1 cellular context compared by ENCODE assay signal in the genomic region with DNA sequence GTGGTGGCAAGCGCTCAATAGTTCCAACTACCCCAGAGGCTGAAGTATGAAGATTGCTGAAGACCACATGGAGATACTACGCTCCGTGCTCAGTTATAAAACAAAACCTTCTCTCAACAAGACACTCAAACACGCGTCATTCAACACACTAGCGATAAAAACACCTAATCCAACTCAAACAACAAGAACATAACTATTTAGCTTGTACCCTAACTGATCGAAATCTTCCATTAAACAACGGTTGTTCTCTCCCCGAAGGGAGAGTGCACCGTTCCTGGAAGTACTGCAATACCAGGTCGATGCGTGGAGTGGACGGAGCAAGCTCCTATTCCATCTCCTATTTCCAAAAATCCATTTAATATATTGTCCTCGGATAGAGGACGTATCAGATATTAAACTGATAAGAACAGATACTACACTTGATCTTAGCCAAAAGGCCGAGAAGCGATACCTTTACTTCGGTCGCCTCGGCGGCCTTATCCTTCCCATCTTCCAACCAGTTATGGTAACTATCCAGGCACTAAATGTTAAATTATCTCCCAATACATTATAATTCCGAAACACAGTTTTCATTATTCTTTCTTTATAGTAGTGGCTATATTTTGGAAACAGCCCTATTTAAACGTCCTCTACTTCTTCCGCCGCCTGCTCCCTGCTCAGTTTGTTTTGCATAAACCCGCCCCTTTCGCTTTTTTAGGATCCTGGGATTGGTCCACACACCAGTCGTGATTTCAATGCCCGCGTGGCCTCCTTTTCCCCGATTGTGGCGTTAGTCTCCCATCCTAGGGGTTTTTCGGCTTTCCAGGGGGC.
TF ChIP-seq lines count a peak whose summit lies in the region.

No MANE protein-coding gene starts in this region.

TF ChIP-seq in WTC11, 78 proteins besides CTCF, POLR2A, EP300 and RAD21 (continued from another document):
- TF ChIP-seq, protein P1, sequence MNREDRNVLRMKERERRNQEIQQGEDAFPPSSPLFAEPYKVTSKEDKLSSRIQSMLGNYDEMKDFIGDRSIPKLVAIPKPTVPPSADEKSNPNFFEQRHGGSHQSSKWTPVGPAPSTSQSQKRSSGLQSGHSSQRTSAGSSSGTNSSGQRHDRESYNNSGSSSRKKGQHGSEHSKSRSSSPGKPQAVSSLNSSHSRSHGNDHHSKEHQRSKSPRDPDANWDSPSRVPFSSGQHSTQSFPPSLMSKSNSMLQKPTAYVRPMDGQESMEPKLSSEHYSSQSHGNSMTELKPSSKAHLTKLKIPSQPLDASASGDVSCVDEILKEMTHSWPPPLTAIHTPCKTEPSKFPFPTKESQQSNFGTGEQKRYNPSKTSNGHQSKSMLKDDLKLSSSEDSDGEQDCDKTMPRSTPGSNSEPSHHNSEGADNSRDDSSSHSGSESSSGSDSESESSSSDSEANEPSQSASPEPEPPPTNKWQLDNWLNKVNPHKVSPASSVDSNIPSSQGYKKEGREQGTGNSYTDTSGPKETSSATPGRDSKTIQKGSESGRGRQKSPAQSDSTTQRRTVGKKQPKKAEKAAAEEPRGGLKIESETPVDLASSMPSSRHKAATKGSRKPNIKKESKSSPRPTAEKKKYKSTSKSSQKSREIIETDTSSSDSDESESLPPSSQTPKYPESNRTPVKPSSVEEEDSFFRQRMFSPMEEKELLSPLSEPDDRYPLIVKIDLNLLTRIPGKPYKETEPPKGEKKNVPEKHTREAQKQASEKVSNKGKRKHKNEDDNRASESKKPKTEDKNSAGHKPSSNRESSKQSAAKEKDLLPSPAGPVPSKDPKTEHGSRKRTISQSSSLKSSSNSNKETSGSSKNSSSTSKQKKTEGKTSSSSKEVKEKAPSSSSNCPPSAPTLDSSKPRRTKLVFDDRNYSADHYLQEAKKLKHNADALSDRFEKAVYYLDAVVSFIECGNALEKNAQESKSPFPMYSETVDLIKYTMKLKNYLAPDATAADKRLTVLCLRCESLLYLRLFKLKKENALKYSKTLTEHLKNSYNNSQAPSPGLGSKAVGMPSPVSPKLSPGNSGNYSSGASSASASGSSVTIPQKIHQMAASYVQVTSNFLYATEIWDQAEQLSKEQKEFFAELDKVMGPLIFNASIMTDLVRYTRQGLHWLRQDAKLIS (CRISPR knock-in tag; IDR thresholded peaks at IDR 0.05; ENCODE audit: borderline replicate concordance), result peak; percentile 96
- TF ChIP-seq ZNF671 (CRISPR knock-in tag; IDR thresholded peaks at IDR 0.05), result peak; percentile 100
- TF ChIP-seq, protein P2, sequence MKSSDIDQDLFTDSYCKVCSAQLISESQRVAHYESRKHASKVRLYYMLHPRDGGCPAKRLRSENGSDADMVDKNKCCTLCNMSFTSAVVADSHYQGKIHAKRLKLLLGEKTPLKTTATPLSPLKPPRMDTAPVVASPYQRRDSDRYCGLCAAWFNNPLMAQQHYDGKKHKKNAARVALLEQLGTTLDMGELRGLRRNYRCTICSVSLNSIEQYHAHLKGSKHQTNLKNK (CRISPR knock-in tag; IDR thresholded peaks at IDR 0.05), result peak; percentile 98
- TF ChIP-seq KAT7 (CRISPR knock-in tag; IDR thresholded peaks at IDR 0.05; ENCODE audit: borderline replicate concordance), result peak; percentile 99; the same call in 1 of the 2 replicates
- TF ChIP-seq NR3C1 (CRISPR knock-in tag; conservative IDR thresholded peaks at IDR 0.05; ENCODE audit: low read depth), result 0 out of 2 replicates have a peak, but pooled peaks have one; percentile 65
